ENCODE assay signal across 24 cellular contexts in the genomic region with DNA sequence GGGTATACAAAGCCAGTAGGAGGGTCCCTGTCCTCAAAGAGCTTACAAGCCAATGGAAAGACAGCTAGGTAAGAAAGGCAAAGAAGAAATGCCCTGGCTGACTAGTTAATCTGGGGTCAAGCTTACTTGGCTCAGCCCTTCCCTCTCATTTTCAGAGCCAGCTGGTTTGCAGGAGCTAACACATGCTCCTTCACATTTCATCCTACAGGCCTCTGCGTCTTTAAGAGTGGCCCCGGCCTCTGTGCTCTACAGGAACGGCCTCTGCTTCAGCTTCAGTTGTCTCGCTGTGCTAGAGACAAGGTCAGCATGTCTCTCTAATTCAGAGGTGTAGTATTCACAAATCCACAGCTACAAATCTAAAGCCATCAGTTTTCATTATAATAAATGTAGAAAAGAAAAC. TPM values are rescaled to one million over a fixed set of nuclear protein-coding genes. Genes with fewer than 3 reads are reported as not detected.
"Had no signal": no experiment of that assay in that cellular context is flagged by ENCODE, and none has a peak within 500 bp of the region (broad histone marks: within the 10 kb centered on the region; RNA-seq: fewer than 3 reads in every experiment).

No MANE protein-coding gene starts in this region.

- ATAC-seq: effector memory CD8-positive, alpha-beta T cell; esophagus mucosa; gastrocnemius medialis; natural killer cell; psoas muscle; right cardiac atrium; stimulated activated memory B cell treated with anti-CD40 and anti-IgM and Interleukin-4, amounts not matched to agents 10 μg/mL and 1 μg/mL and 100 μg/mL, for 72 hours; stimulated activated naive CD8-positive, alpha-beta T cell treated with anti-CD3 and anti-CD28 coated beads, Interleukin-15, Interleukin-2, amounts not matched to agents 100 U/mL and 50 U/mL, for 24 hours had no signal

- H3K27me3 ChIP-seq: gastrocnemius medialis, ovary, spleen, testis, tibial artery, uterus had no signal

- H3K4me3 ChIP-seq: coronary artery, gastrocnemius medialis, ovary, psoas muscle, skin epidermis, spleen, testis, tibial artery, uterus had no signal

- FAIRE-seq: keratinocyte had no signal

- H3K9me3 ChIP-seq: gastrocnemius medialis, ovary, psoas muscle, spleen, testis, tibial artery, uterus had no signal

- H3K4me1 ChIP-seq: gastrocnemius medialis, psoas muscle, spleen, testis, tibial artery, uterus had no signal

- H3K27ac ChIP-seq: coronary artery, gastrocnemius medialis, ovary, psoas muscle, skin epidermis, spleen, testis, tibial artery, uterus had no signal

- DNase-seq: dermis blood vessel endothelial cell; effector memory CD8-positive, alpha-beta T cell; foreskin fibroblast; gastrocnemius medialis; head of caudate nucleus; natural killer cell; occipital lobe; ovary; posterior cingulate gyrus; psoas muscle; right cardiac atrium; spleen; stimulated activated CD4-positive, alpha-beta T cell treated with anti-CD3 and anti-CD28 coated beads, Interleukin-4, amount 100 ng/mL, for 4 hours; stimulated activated naive CD8-positive, alpha-beta T cell treated with anti-CD3 and anti-CD28 coated beads, Interleukin-15, Interleukin-2, amounts not matched to agents 100 U/mL and 50 U/mL, for 24 hours; substantia nigra; testis; tibial artery; uterus had no signal

- H3K36me3 ChIP-seq: ovary, uterus had no signal

RNA-seq across cellular contexts. Expression of a gene that starts 40.6 kb away (rescaled TPM):
- total RNA-seq: esophagus mucosa, glomerular endothelial cell, natural killer cell, spleen had no signal
